Comparison of ENCODE assay signal across 9 cellular contexts in genomic region chr1:197399691-197400521, GRCh38.
A peak's percentile ranks its signal among the peaks of the same experiment; 100 is the strongest.
DNase-seq lines count a peak whose midpoint lies in the region; FAIRE-seq and TF ChIP-seq lines count a peak whose summit lies in the region.
"Had no signal": no experiment of that assay in that cellular context is flagged by ENCODE, and none has a peak within 500 bp of the region (broad histone marks: within the 10 kb centered on the region; RNA-seq: fewer than 3 reads in every experiment).

No MANE protein-coding gene starts in this region.

- no peak overlapping the region for H3K9ac ChIP-seq in H1 (replicated peaks in 1 of 4; ENCODE audit: extremely low read depth in 1 of 4, low read depth in 3 of 4, low read length in 3 of 4)

- no peak for FAIRE-seq in H1 (lab: Jason Lieb, UNC)

- no peak overlapping the region for H3K18ac ChIP-seq in H1 (ENCODE audit: extremely low read depth, low read length)

- no peaks in the 10 kb centered on the region for H3K79me2 ChIP-seq in H1 (ENCODE audit: control insufficient read depth in 1 of 2, insufficient read depth in 2 of 2, low read length in 2 of 2)

- no peak overlapping the region for H4K91ac ChIP-seq in H1 (replicated peaks; ENCODE audit: insufficient read length, low read length)

- no peak overlapping the region for H2BK5ac ChIP-seq in H1 (ENCODE audit: low read depth, low read length)

- no peaks in the 10 kb centered on the region for H3K9me3 ChIP-seq in H1 (ENCODE audit: insufficient read depth in 2 of 2, low read depth in 1 of 2, low read length in 1 of 2)

- TF ChIP-seq RAD21 in H1 (IDR thresholded peaks at IDR 0.05 in 1 of 2, conservative IDR thresholded peaks at IDR 0.05 in 1 of 2; ENCODE audit: low read depth in 2 of 2, low read length in 2 of 2): peak; percentile 77

- no peak overlapping the region for H2BK20ac ChIP-seq in H1 (ENCODE audit: low read length)

- H3K4me2 ChIP-seq in H1 (ENCODE audit: insufficient read depth in 1 of 2, low read depth in 2 of 2, low read length in 2 of 2): no peak overlapping the region

- H3K23me2 ChIP-seq in H1 (ENCODE audit: low read depth, low read length): no peaks in the 10 kb centered on the region

- no peak for TF ChIP-seq POLR2A in H1 (IDR thresholded peaks at IDR 0.05; ENCODE audit: control extremely low read depth in 1 of 2, low read depth in 2 of 2, low read length in 2 of 2)

- peak in 2 of 3 experiments; percentile 56 to 71; a peak in 3 of 4 replicates for TF ChIP-seq CTCF in H1 (IDR thresholded peaks at IDR 0.05; ENCODE audit: control extremely low read depth in 1 of 3, insufficient read depth in 1 of 3, low read depth in 1 of 3, low read length in 3 of 3)

- H3K27ac ChIP-seq in H1 (ENCODE audit: low read depth, low read length): no peak overlapping the region

- H3K79me1 ChIP-seq in H1 (ENCODE audit: low read depth, low read length): no peaks in the 10 kb centered on the region

- no peaks in the 10 kb centered on the region for H3K4me1 ChIP-seq in H1 (replicated peaks in 1 of 4; ENCODE audit: control insufficient read depth in 3 of 4, insufficient read depth in 4 of 4, low read length in 3 of 4)

- no peak overlapping the region for H2BK120ac ChIP-seq in H1 (replicated peaks; ENCODE audit: low read depth, low read length)

- H4K8ac ChIP-seq in H1 (ENCODE audit: extremely low read depth, insufficient read depth, low read length): no peak overlapping the region

- H3K14ac ChIP-seq in H1 (ENCODE audit: insufficient read length): no peak overlapping the region

- POLR2A ChIA-PET in H1 (lab: Charles Lee; ENCODE audit: partially characterized antibody): interaction anchor here (0.9 kb wide), 1 partner anchor 10 kb away, joined by 3 read pairs; no protein-coding TSS in a partner anchor

- no peak overlapping the region for H3K56ac ChIP-seq in H1 (replicated peaks; ENCODE audit: insufficient read length, low read depth, low read length)

- H4K20me1 ChIP-seq in H1 (replicated peaks in 1 of 2; ENCODE audit: control insufficient read depth in 1 of 2, insufficient read depth in 2 of 2, low read length in 2 of 2): no peaks in the 10 kb centered on the region

- DNase-seq in stimulated activated CD4-positive, alpha-beta T cell treated with anti-CD3 and anti-CD28 coated beads, Interleukin-4, amount 100 ng/mL, for 24 hours: peak; percentile 18
- DNase-seq in stimulated activated CD4-positive, alpha-beta T cell treated with anti-CD3 and anti-CD28 coated beads, Interleukin-12 subunit alpha, Interleukin-12 subunit beta, amount 100 ng/mL, for 4 hours: no peak
- DNase-seq in H4 (ENCODE audit: low spot score): peak; percentile 70
- DNase-seq in Kasumi-1 (lab: John Stamatoyannopoulos, UW): peak; percentile 60 to 76
- peak; percentile 61 for DNase-seq in RPMI8226
- DNase-seq in H1 (ENCODE audit: low read depth in 1 of 2, low spot score in 2 of 2): no peak
- peak; percentile 69 for DNase-seq in renal cortical epithelial cell (ENCODE audit: low read depth)
- no peak for DNase-seq in hippocampal formation (lab: John Stamatoyannopoulos, UW)

- no peak overlapping the region for H2AFZ ChIP-seq in H1 (ENCODE audit: low read length)

- TF ChIP-seq EP300 in H1 (IDR thresholded peaks at IDR 0.05; ENCODE audit: borderline replicate concordance in 1 of 2, low read depth in 2 of 2, low read length in 2 of 2): no peak

- H3K4me3 ChIP-seq in H1 (ENCODE audit: extremely low read depth in 1 of 4, insufficient read depth in 2 of 4, low read depth in 3 of 4, low read length in 4 of 4): no peak overlapping the region
- H3K4me3 ChIP-seq: lung had no signal

- no peak overlapping the region for H2BK12ac ChIP-seq in H1 (ENCODE audit: low read depth, low read length)

- H3K36me3 ChIP-seq in H1 (ENCODE audit: control insufficient read depth in 2 of 4, insufficient read depth in 4 of 4, low read length in 3 of 4): no peaks in the 10 kb centered on the region

- CTCF ChIA-PET in H1 (lab: Charles Lee; ENCODE audit: partially characterized antibody): interaction anchor here (0.6 to 3.2 kb wide), 38 partner anchors 9 to 1792 kb away, joined by 3 to 21 read pairs (median 4); no protein-coding TSS in a partner anchor

- H3K27me3 ChIP-seq in H1 (replicated peaks in 1 of 4; ENCODE audit: control insufficient read depth in 3 of 4, extremely low read depth in 1 of 4, insufficient read depth in 3 of 4, low read length in 3 of 4): no peaks in the 10 kb centered on the region

- H4K5ac ChIP-seq in H1 (ENCODE audit: insufficient read length, low read depth, low read length): no peak overlapping the region

- H3K4ac ChIP-seq in H1 (replicated peaks; ENCODE audit: insufficient read length, low read depth, low read length): no peak overlapping the region

- WGBS in H1 (ENCODE audit: extremely low coverage in 1 of 2, insufficient coverage in 1 of 2, insufficient read length in 1 of 2, insufficient replicate concordance in 2 of 2, low coverage in 1 of 2, low lambda C conversion rate in 2 of 2, missing lambda C conversion rate in 1 of 2), 2 experiments: 37% methylated on average over 4 of the region's 4 CpGs; no CpG with 5 or more reads in 1 of the 2 experiments

- no peak overlapping the region for H2BK15ac ChIP-seq in H1 (ENCODE audit: low read length)

- H3K23ac ChIP-seq in H1 (ENCODE audit: insufficient read length): no peak overlapping the region

- no peak overlapping the region for H2AK5ac ChIP-seq in H1 (ENCODE audit: low read depth, low read length)

TF ChIP-seq in H1, 55 proteins besides CTCF, POLR2A, EP300 and RAD21:
- no peak for TF ChIP-seq BACH1 (IDR thresholded peaks at IDR 0.05; ENCODE audit: low read length)
- TF ChIP-seq CEBPB (IDR thresholded peaks at IDR 0.05; ENCODE audit: low read depth, low read length): peak; percentile 91

Comparison
In these comparisons a context has a peak if more than half of its experiments do, and no peak if none do; other contexts are left out.
1. DNase-seq: peak in stimulated activated CD4-positive, alpha-beta T cell treated with anti-CD3 and anti-CD28 coated beads, Interleukin-4, amount 100 ng/mL, for 24 hours (single experiment), H4 (single experiment), Kasumi-1 (2 of 2), RPMI8226 (single experiment) and renal cortical epithelial cell (single experiment); none in stimulated activated CD4-positive, alpha-beta T cell treated with anti-CD3 and anti-CD28 coated beads, Interleukin-12 subunit alpha, Interleukin-12 subunit beta, amount 100 ng/mL, for 4 hours (single experiment), H1 (0 of 2) and hippocampal formation (0 of 2).